1 cellular context compared by ENCODE assay signal in genomic region chr1:178919581-178919980, GRCh38.
TF ChIP-seq lines count a peak whose summit lies in the region.

No MANE protein-coding gene starts in this region.

TF ChIP-seq in HepG2, 621 proteins besides CTCF, POLR2A, EP300 and RAD21 (continued from another document and continues in another):
- TF ChIP-seq, protein P1, sequence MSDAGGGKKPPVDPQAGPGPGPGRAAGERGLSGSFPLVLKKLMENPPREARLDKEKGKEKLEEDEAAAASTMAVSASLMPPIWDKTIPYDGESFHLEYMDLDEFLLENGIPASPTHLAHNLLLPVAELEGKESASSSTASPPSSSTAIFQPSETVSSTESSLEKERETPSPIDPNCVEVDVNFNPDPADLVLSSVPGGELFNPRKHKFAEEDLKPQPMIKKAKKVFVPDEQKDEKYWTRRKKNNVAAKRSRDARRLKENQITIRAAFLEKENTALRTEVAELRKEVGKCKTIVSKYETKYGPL (CRISPR knock-in tag; IDR thresholded peaks at IDR 0.05), result 0 out of 2 replicates have a peak, but pooled peaks have one; percentile 10
- TF ChIP-seq ZNF816 (CRISPR knock-in tag; IDR thresholded peaks at IDR 0.05; ENCODE audit: borderline replicate concordance) (no peak), FOXA3 (CRISPR knock-in tag; IDR thresholded peaks at IDR 0.05) (peak; percentile 91), NFATC3 (CRISPR knock-in tag; IDR thresholded peaks at IDR 0.05) (no peak), ZNF549 (CRISPR knock-in tag; IDR thresholded peaks at IDR 0.05) (no peak), RARA (CRISPR knock-in tag; IDR thresholded peaks at IDR 0.05) (peak; percentile 55), TBP (CRISPR knock-in tag; IDR thresholded peaks at IDR 0.05) (no peak), NFKBIZ (CRISPR knock-in tag; IDR thresholded peaks at IDR 0.05) (no peak), SOX13 (IDR thresholded peaks at IDR 0.05) (peak; percentile 71; the same call in 1 of the 2 replicates), SOX13 (CRISPR knock-in tag; conservative IDR thresholded peaks at IDR 0.05 in 1 of 2, IDR thresholded peaks at IDR 0.05 in 1 of 2) (peak in 1 of 2 experiments; percentile 94; a peak in 2 of 4 replicates), TBX2 (CRISPR knock-in tag; IDR thresholded peaks at IDR 0.05; ENCODE audit: borderline replicate concordance) (peak; percentile 61), TCF7 (IDR thresholded peaks at IDR 0.05; ENCODE audit: low read depth) (peak; percentile 91), CEBPB (IDR thresholded peaks at IDR 0.05; ENCODE audit: borderline replicate concordance, low read depth, low read length) (peak; percentile 50; the same call in 1 of the 2 replicates), DPF2 (CRISPR knock-in tag; IDR thresholded peaks at IDR 0.05; ENCODE audit: borderline replicate concordance, low read depth) (peak; percentile 67; the same call in 1 of the 2 replicates), ZFP1 (CRISPR knock-in tag; IDR thresholded peaks at IDR 0.05) (0 out of 2 replicates have a peak, but pooled peaks have one; percentile 51), ZNF280D (CRISPR knock-in tag; IDR thresholded peaks at IDR 0.05) (no peak), HMG20A (CRISPR knock-in tag; IDR thresholded peaks at IDR 0.05; ENCODE audit: borderline replicate concordance) (peak; percentile 81), KDM1A (CRISPR knock-in tag; IDR thresholded peaks at IDR 0.05) (peak; percentile 21; the same call in 1 of the 2 replicates), GATAD2A (CRISPR knock-in tag; IDR thresholded peaks at IDR 0.05) (peak; percentile 97), DMAP1 (CRISPR knock-in tag; IDR thresholded peaks at IDR 0.05) (0 out of 2 replicates have a peak, but pooled peaks have one; percentile 39), SALL1 (CRISPR knock-in tag; IDR thresholded peaks at IDR 0.05) (peak; percentile 84; the same call in 1 of the 2 replicates), MED1 (CRISPR knock-in tag; IDR thresholded peaks at IDR 0.05) (peak; percentile 83), NR2F6 (IDR thresholded peaks at IDR 0.05) (peak; percentile 74), NR2F6 (CRISPR knock-in tag; IDR thresholded peaks at IDR 0.05) (peak; percentile 28; the same call in 1 of the 2 replicates), ATF2 (CRISPR knock-in tag; IDR thresholded peaks at IDR 0.05) (peak; percentile 58; the same call in 1 of the 2 replicates), BRCA1 (CRISPR knock-in tag; IDR thresholded peaks at IDR 0.05) (no peak), ARID5B (CRISPR knock-in tag; IDR thresholded peaks at IDR 0.05) (peak; percentile 94), HDAC2 (CRISPR knock-in tag; IDR thresholded peaks at IDR 0.05) (peak; percentile 82), TCF7L2 (IDR thresholded peaks at IDR 0.05; ENCODE audit: low read depth, low read length) (peak; percentile 72), GATA4 (IDR thresholded peaks at IDR 0.05; ENCODE audit: borderline replicate concordance, low read depth) (peak; percentile 74; the same call in 1 of the 2 replicates), ATF1 (CRISPR knock-in tag; IDR thresholded peaks at IDR 0.05) (peak; percentile 54; the same call in 1 of the 2 replicates), IRF2 (CRISPR knock-in tag; IDR thresholded peaks at IDR 0.05) (0 out of 2 replicates have a peak, but pooled peaks have one; percentile 14)
- TF ChIP-seq, protein P2, sequence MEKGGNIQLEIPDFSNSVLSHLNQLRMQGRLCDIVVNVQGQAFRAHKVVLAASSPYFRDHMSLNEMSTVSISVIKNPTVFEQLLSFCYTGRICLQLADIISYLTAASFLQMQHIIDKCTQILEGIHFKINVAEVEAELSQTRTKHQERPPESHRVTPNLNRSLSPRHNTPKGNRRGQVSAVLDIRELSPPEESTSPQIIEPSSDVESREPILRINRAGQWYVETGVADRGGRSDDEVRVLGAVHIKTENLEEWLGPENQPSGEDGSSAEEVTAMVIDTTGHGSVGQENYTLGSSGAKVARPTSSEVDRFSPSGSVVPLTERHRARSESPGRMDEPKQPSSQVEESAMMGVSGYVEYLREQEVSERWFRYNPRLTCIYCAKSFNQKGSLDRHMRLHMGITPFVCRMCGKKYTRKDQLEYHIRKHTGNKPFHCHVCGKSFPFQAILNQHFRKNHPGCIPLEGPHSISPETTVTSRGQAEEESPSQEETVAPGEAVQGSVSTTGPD (CRISPR knock-in tag; IDR thresholded peaks at IDR 0.05), result no peak
- TF ChIP-seq, protein P3, sequence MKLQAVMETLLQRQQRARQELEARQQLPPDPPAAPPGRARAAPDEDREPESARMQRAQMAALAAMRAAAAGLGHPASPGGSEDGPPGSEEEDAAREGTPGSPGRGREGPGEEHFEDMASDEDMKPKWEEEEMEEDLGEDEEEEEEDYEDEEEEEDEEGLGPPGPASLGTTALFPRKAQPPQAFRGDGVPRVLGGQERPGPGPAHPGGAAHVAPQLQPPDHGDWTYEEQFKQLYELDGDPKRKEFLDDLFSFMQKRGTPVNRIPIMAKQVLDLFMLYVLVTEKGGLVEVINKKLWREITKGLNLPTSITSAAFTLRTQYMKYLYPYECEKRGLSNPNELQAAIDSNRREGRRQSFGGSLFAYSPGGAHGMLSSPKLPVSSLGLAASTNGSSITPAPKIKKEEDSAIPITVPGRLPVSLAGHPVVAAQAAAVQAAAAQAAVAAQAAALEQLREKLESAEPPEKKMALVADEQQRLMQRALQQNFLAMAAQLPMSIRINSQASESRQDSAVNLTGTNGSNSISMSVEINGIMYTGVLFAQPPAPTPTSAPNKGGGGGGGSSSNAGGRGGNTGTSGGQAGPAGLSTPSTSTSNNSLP (IDR thresholded peaks at IDR 0.05; ENCODE audit: low read depth, low read length), result peak; percentile 78
- TF ChIP-seq, protein P4, sequence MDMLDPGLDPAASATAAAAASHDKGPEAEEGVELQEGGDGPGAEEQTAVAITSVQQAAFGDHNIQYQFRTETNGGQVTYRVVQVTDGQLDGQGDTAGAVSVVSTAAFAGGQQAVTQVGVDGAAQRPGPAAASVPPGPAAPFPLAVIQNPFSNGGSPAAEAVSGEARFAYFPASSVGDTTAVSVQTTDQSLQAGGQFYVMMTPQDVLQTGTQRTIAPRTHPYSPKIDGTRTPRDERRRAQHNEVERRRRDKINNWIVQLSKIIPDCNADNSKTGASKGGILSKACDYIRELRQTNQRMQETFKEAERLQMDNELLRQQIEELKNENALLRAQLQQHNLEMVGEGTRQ (IDR thresholded peaks at IDR 0.05; ENCODE audit: low read depth, low read length), result no peak
- TF ChIP-seq, protein P4 (CRISPR knock-in tag; IDR thresholded peaks at IDR 0.05; ENCODE audit: borderline replicate concordance), result no peak
- TF ChIP-seq, protein P5, sequence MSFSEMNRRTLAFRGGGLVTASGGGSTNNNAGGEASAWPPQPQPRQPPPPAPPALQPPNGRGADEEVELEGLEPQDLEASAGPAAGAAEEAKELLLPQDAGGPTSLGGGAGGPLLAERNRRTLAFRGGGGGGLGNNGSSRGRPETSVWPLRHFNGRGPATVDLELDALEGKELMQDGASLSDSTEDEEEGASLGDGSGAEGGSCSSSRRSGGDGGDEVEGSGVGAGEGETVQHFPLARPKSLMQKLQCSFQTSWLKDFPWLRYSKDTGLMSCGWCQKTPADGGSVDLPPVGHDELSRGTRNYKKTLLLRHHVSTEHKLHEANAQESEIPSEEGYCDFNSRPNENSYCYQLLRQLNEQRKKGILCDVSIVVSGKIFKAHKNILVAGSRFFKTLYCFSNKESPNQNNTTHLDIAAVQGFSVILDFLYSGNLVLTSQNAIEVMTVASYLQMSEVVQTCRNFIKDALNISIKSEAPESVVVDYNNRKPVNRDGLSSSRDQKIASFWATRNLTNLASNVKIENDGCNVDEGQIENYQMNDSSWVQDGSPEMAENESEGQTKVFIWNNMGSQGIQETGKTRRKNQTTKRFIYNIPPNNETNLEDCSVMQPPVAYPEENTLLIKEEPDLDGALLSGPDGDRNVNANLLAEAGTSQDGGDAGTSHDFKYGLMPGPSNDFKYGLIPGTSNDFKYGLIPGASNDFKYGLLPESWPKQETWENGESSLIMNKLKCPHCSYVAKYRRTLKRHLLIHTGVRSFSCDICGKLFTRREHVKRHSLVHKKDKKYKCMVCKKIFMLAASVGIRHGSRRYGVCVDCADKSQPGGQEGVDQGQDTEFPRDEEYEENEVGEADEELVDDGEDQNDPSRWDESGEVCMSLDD (CRISPR knock-in tag; IDR thresholded peaks at IDR 0.05; ENCODE audit: borderline replicate concordance), result peak; percentile 90
- TF ChIP-seq, protein P6, sequence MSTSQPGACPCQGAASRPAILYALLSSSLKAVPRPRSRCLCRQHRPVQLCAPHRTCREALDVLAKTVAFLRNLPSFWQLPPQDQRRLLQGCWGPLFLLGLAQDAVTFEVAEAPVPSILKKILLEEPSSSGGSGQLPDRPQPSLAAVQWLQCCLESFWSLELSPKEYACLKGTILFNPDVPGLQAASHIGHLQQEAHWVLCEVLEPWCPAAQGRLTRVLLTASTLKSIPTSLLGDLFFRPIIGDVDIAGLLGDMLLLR (CRISPR knock-in tag; IDR thresholded peaks at IDR 0.05), result no peak
- TF ChIP-seq, protein P7, sequence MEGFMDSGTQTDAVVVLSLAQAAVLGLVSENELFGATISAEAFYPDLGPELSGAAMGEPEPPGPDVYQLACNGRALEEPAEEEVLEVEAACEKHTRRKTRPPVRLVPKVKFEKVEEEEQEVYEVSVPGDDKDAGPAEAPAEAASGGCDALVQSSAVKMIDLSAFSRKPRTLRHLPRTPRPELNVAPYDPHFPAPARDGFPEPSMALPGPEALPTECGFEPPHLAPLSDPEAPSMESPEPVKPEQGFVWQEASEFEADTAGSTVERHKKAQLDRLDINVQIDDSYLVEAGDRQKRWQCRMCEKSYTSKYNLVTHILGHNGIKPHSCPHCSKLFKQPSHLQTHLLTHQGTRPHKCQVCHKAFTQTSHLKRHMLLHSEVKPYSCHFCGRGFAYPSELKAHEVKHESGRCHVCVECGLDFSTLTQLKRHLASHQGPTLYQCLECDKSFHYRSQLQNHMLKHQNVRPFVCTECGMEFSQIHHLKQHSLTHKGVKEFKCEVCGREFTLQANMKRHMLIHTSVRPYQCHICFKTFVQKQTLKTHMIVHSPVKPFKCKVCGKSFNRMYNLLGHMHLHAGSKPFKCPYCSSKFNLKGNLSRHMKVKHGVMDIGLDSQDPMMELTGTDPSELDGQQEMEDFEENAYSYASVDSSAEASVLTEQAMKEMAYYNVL (CRISPR knock-in tag; IDR thresholded peaks at IDR 0.05; ENCODE audit: borderline replicate concordance), result 0 out of 2 replicates have a peak, but pooled peaks have one; percentile 63
